10 cellular contexts compared by ENCODE assay signal in genomic region chr14:61188196-61188595, GRCh38.
DNase-seq lines count a peak whose midpoint lies in the region; ATAC-seq and TF ChIP-seq lines count a peak whose summit lies in the region.
"Had no signal": no experiment of that assay in that cellular context is flagged by ENCODE, and none has a peak within 500 bp of the region (broad histone marks: within the 10 kb centered on the region; RNA-seq: fewer than 3 reads in every experiment).

No MANE protein-coding gene starts in this region.

- H2BK15ac ChIP-seq in IMR-90 (ENCODE audit: low read depth, low read length): no peak overlapping the region; the same call in 2 of the 3 replicates

- H3K23ac ChIP-seq in IMR-90 (ENCODE audit: low read depth, low read length): no peak overlapping the region

- H3K36me3 Mint-ChIP-seq in neural progenitor cell: no peaks in the 10 kb centered on the region
- H3K36me3 Mint-ChIP-seq: activated naive CD8-positive, alpha-beta T cell treated with anti-CD3 and anti-CD28 coated beads for 36 hours; CD8-positive, alpha-beta memory T cell had no signal

- ATAC-seq in IMR-90 (ENCODE audit: low read depth): no peak
- no peak for ATAC-seq in HG03571 (IDR thresholded peaks at IDR 0.05; ENCODE audit: unreplicated experiment)
- no peak for ATAC-seq in GM19324 (IDR thresholded peaks at IDR 0.05; ENCODE audit: low FRiP score, unreplicated experiment)

- H3K4me2 ChIP-seq in IMR-90 (ENCODE audit: low read depth, low read length) (no peak overlapping the region), neural progenitor cell (no peak overlapping the region)

- H4K8ac ChIP-seq in IMR-90 (ENCODE audit: low read depth in 2 of 2, low read length in 2 of 2): no peak overlapping the region; a peak in 1 of 4 replicates

- no peak for TF ChIP-seq RAD21 in IMR-90 (IDR thresholded peaks at IDR 0.05; ENCODE audit: low read length)

- no CpG with 5 or more reads among the region's 21 CpGs for WGBS in IMR-90 (ENCODE audit: extremely low coverage in 2 of 2, insufficient read length in 1 of 2), 2 experiments

- no peak for TF ChIP-seq POLR2A in IMR-90 (IDR thresholded peaks at IDR 0.05; ENCODE audit: low read depth, low read length)

- H3K4me3 Mint-ChIP-seq in neural progenitor cell: no peak overlapping the region

- CTCF ChIA-PET in AG04449 (lab: Yijun Ruan, JAX): interaction anchor here (1.1 kb wide), 1 partner anchor 85 kb away, joined by 3 read pairs; no protein-coding TSS in a partner anchor
- CTCF ChIA-PET in IMR-90 (lab: Yijun Ruan, JAX): no interaction called here

- peak overlapping the region; percentile 50; the same call in 1 of the 2 replicates for H4K5ac ChIP-seq in IMR-90 (ENCODE audit: low read depth, low read length)

- H3K27ac ChIP-seq in IMR-90 (ENCODE audit: insufficient read depth, low read length) (peak overlapping the region; percentile 79; the same call in 1 of the 2 replicates), neural progenitor cell (no peak overlapping the region)

- no peaks in the 10 kb centered on the region for H4K20me1 ChIP-seq in IMR-90 (ENCODE audit: insufficient read depth, low read length)
- no peaks in the 10 kb centered on the region for H4K20me1 ChIP-seq in neural progenitor cell (ENCODE audit: low read depth)

- no peak overlapping the region for H2BK5ac ChIP-seq in IMR-90 (ENCODE audit: low read depth, low read length, poor library complexity, severe bottlenecking)

- intact Hi-C loops in IMR-90 (cut with micrococcal nuclease): loop anchor here (10.0 kb wide), 1 partner anchor 163 kb away; no protein-coding TSS in a partner anchor

- peaks cover 6% of the 10 kb centered on the region for H3K27me3 Mint-ChIP-seq in neural progenitor cell (ENCODE audit: insufficient read depth, low read depth)

- in situ Hi-C loops in IMR-90 (cut with MboI; ENCODE audit: low sequenced_read_pairs): no loop called here

- H3K4me3 ChIP-seq in AG04449 (ENCODE audit: low read depth, low read length) (peak overlapping the region; percentile 10; the same call in 1 of the 2 replicates), IMR-90 (ENCODE audit: insufficient read depth, low read depth, low read length) (no peak overlapping the region), epithelial cell of proximal tubule (ENCODE audit: low read depth, low read length) (peak overlapping the region; percentile 51), neural progenitor cell (no peak overlapping the region)

- no peaks in the 10 kb centered on the region for H3K36me3 ChIP-seq in IMR-90 (ENCODE audit: control insufficient read depth, insufficient read depth, low read length)
- no peaks in the 10 kb centered on the region for H3K36me3 ChIP-seq in neural progenitor cell

- no peaks in the 10 kb centered on the region for H3K79me2 ChIP-seq in neural progenitor cell (ENCODE audit: low read depth)

- no TSS peak for BruUV-seq in IMR-90 (replicated peaks; lab: Mats Ljungman, UMichigan)

- H3K27ac Mint-ChIP-seq in neural progenitor cell: peak overlapping the region; percentile 32
- H3K27ac Mint-ChIP-seq: activated naive CD8-positive, alpha-beta T cell treated with anti-CD3 and anti-CD28 coated beads for 36 hours; CD8-positive, alpha-beta memory T cell had no signal

- POLR2A ChIA-PET in AG04449 (lab: Yijun Ruan, JAX) (no interaction called here), IMR-90 (lab: Charles Lee; ENCODE audit: unreplicated experiment) (no interaction called here)

- no peaks in the 10 kb centered on the region for H3K9me3 ChIP-seq in IMR-90 (ENCODE audit: control insufficient read depth, insufficient read depth, low read length)
- H3K9me3 ChIP-seq in neural progenitor cell (ENCODE audit: low read depth): no peaks in the 10 kb centered on the region

- H3K4me1 ChIP-seq in IMR-90 (ENCODE audit: control insufficient read depth, insufficient read depth, low read length) (peaks cover 34% of the 10 kb centered on the region), neural progenitor cell (peaks cover 19% of the 10 kb centered on the region)

- peak overlapping the region; percentile 15; the same call in 1 of the 2 replicates for H3K9ac ChIP-seq in IMR-90 (ENCODE audit: low read depth, low read length)
- H3K9ac ChIP-seq in neural progenitor cell: no peak overlapping the region

- peaks cover 13% of the 10 kb centered on the region for H3F3A ChIP-seq in neural progenitor cell (ENCODE audit: low read depth)

- H3K4me1 Mint-ChIP-seq in neural progenitor cell: peaks cover 19% of the 10 kb centered on the region

- H2AK5ac ChIP-seq in IMR-90 (ENCODE audit: low read depth, low read length): 0 out of 2 replicates have a peak overlapping the region, but pooled peaks have one; percentile 23

- no peak overlapping the region for H3K14ac ChIP-seq in IMR-90 (replicated peaks; ENCODE audit: low read depth, low read length)

- H3K27me3 ChIP-seq in IMR-90 (ENCODE audit: control insufficient read depth, insufficient read depth, low read length): no peaks in the 10 kb centered on the region
- H3K27me3 ChIP-seq in neural progenitor cell: peaks cover 3% of the 10 kb centered on the region

- H2AK9ac ChIP-seq in IMR-90 (replicated peaks; ENCODE audit: low read depth, low read length, poor library complexity): peak overlapping the region; percentile 6

- H3K4ac ChIP-seq in IMR-90 (ENCODE audit: low read depth, low read length): peak overlapping the region; percentile 53

- peak overlapping the region; percentile 31 for H4K91ac ChIP-seq in IMR-90 (ENCODE audit: insufficient read depth, low read depth, low read length)

- no peak overlapping the region for H2BK20ac ChIP-seq in IMR-90 (ENCODE audit: low read depth, low read length)

- dilution Hi-C loops in IMR-90 (cut with HindIII; ENCODE audit: low sequenced_read_pairs, unreplicated experiment): no loop called here

- H2BK120ac ChIP-seq in IMR-90 (ENCODE audit: low read depth, low read length): peak overlapping the region; percentile 58

- no peak overlapping the region for H3K56ac ChIP-seq in IMR-90 (ENCODE audit: extremely low read depth, insufficient read depth, low read length)

- H2AFZ ChIP-seq in IMR-90 (replicated peaks; ENCODE audit: low read length, poor library complexity) (no peak overlapping the region), neural progenitor cell (replicated peaks) (no peak overlapping the region)

- TF ChIP-seq CTCF in AG04449 (IDR thresholded peaks at IDR 0.05; ENCODE audit: insufficient read depth, low read length, missing control alignments) (no peak), IMR-90 (conservative IDR thresholded peaks at IDR 0.05; ENCODE audit: low read depth, low read length) (no peak), epithelial cell of proximal tubule (conservative IDR thresholded peaks at IDR 0.05; ENCODE audit: low read depth, low read length) (no peak), neural progenitor cell (IDR thresholded peaks at IDR 0.05) (no peak)

- no peaks in the 10 kb centered on the region for H3K79me1 ChIP-seq in IMR-90 (ENCODE audit: low read depth in 1 of 2, low read length in 2 of 2)

- peaks cover 18% of the 10 kb centered on the region for H3K9me1 ChIP-seq in IMR-90 (ENCODE audit: insufficient read depth, low read length)

- no peak overlapping the region; the same call in 1 of the 2 replicates for H3K18ac ChIP-seq in IMR-90 (ENCODE audit: low read depth, low read length)

- no peak for DNase-seq in AG04449 (ENCODE audit: low read depth, low spot score)
- DNase-seq in IMR-90: no peak
- DNase-seq in epithelial cell of proximal tubule (ENCODE audit: low read depth): no peak
- DNase-seq in neural progenitor cell (ENCODE audit: low spot score): peak; percentile 21
- DNase-seq in NCI-H1694 (lab: John Stamatoyannopoulos, UW): no peak
- no peak for DNase-seq in activated gamma-delta T cell (lab: John Stamatoyannopoulos, UW)
- DNase-seq: CD8-positive, alpha-beta memory T cell had no signal

- H3K9me3 Mint-ChIP-seq in neural progenitor cell: no peaks in the 10 kb centered on the region
- H3K9me3 Mint-ChIP-seq: activated naive CD8-positive, alpha-beta T cell treated with anti-CD3 and anti-CD28 coated beads for 36 hours had no signal

TF ChIP-seq in IMR-90, 13 proteins besides CTCF, POLR2A, EP300 and RAD21:
- no peak for TF ChIP-seq MAZ (IDR thresholded peaks at IDR 0.05; ENCODE audit: borderline replicate concordance, low read depth, low read length)
- TF ChIP-seq BHLHE40 (IDR thresholded peaks at IDR 0.05; ENCODE audit: low read depth, low read length): no peak
- TF ChIP-seq RFX5 (IDR thresholded peaks at IDR 0.05; ENCODE audit: low read depth, low read length): no peak
- no peak for TF ChIP-seq MXI1 (IDR thresholded peaks at IDR 0.05; ENCODE audit: borderline replicate concordance, low read depth, low read length)
- no peak for TF ChIP-seq CEBPB (IDR thresholded peaks at IDR 0.05; ENCODE audit: low read depth, low read length)
- TF ChIP-seq, protein P1, sequence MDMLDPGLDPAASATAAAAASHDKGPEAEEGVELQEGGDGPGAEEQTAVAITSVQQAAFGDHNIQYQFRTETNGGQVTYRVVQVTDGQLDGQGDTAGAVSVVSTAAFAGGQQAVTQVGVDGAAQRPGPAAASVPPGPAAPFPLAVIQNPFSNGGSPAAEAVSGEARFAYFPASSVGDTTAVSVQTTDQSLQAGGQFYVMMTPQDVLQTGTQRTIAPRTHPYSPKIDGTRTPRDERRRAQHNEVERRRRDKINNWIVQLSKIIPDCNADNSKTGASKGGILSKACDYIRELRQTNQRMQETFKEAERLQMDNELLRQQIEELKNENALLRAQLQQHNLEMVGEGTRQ (IDR thresholded peaks at IDR 0.05; ENCODE audit: low read depth, low read length): no peak
- TF ChIP-seq, protein P2, sequence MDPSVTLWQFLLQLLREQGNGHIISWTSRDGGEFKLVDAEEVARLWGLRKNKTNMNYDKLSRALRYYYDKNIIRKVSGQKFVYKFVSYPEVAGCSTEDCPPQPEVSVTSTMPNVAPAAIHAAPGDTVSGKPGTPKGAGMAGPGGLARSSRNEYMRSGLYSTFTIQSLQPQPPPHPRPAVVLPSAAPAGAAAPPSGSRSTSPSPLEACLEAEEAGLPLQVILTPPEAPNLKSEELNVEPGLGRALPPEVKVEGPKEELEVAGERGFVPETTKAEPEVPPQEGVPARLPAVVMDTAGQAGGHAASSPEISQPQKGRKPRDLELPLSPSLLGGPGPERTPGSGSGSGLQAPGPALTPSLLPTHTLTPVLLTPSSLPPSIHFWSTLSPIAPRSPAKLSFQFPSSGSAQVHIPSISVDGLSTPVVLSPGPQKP (IDR thresholded peaks at IDR 0.05; ENCODE audit: borderline replicate concordance, low read depth, low read length): no peak

Comparison
In these comparisons a context has a peak if more than half of its experiments do, and no peak if none do; other contexts are left out.
1. H3K4me3 ChIP-seq: peak in AG04449 (single experiment) and epithelial cell of proximal tubule (single experiment); none in IMR-90 (single experiment) and neural progenitor cell (single experiment).